In the genomic region with DNA sequence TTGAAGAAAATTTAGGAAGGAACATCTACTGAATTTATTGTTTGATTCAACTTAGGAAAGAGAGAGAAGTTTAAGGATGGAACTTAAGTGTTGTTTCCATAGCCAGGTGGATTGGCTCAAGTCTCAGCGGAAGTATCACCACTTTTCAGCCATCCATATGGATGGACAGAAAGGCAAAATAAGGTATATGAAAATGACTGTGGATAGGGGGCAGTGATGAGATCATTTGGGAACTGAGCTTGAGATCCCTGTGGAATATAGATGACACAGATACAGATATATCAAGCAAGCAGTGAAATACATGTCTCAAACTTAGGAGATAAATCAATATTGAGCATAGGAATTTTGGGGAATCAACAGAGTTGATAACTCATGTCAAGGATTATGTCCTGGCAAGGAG, we compare ENCODE assay signal across 13 cellular contexts.
"Had no signal": no experiment of that assay in that cellular context is flagged by ENCODE, and none has a peak within 500 bp of the region (broad histone marks: within the 10 kb centered on the region; RNA-seq: fewer than 3 reads in every experiment).

No MANE protein-coding gene starts in this region.

- H3K4me1 ChIP-seq: esophagus muscularis mucosa, right atrium auricular region, stomach had no signal

- H3K4me3 ChIP-seq: esophagus muscularis mucosa, right atrium auricular region, stomach, thoracic aorta had no signal

- H3K27me3 ChIP-seq: esophagus muscularis mucosa, right atrium auricular region, stomach had no signal

- H3K27ac Mint-ChIP-seq: activated naive CD4-positive, alpha-beta T cell treated with anti-CD3 and anti-CD28 coated beads, Interleukin-2, amount 10 ng/mL, durations not matched to agents 7 days and 5 days; activated T-helper 2 cell treated with anti-CD3 and anti-CD28 coated beads, Interferon-gamma antibody, Interleukin-2, Interleukin-4, amounts not matched to agents 10 μg/mL and 5 μg/mL and 100 μg/mL, durations not matched to agents 14 hours and 24 hours and 36 hours; natural killer cell had no signal

- H3K4me1 Mint-ChIP-seq: activated naive CD4-positive, alpha-beta T cell treated with anti-CD3 and anti-CD28 coated beads, Interleukin-2, amount 10 ng/mL, durations not matched to agents 7 days and 5 days; natural killer cell had no signal

- H3K27me3 Mint-ChIP-seq: activated naive CD4-positive, alpha-beta T cell treated with anti-CD3 and anti-CD28 coated beads, Interleukin-2, amount 10 ng/mL, durations not matched to agents 7 days and 5 days had no signal

- H3K27ac ChIP-seq: esophagus muscularis mucosa, right atrium auricular region, stomach, thoracic aorta had no signal

- H3K9me3 Mint-ChIP-seq: activated naive CD4-positive, alpha-beta T cell treated with anti-CD3 and anti-CD28 coated beads, Interleukin-2, amount 10 ng/mL, durations not matched to agents 7 days and 5 days had no signal

- H3K36me3 Mint-ChIP-seq: activated naive CD4-positive, alpha-beta T cell treated with anti-CD3 and anti-CD28 coated beads, Interleukin-2, amount 10 ng/mL, durations not matched to agents 7 days and 5 days had no signal

- H3K4me3 Mint-ChIP-seq: activated naive CD4-positive, alpha-beta T cell treated with anti-CD3 and anti-CD28 coated beads, Interleukin-2, amount 10 ng/mL, durations not matched to agents 7 days and 5 days; natural killer cell had no signal

- DNase-seq: activated CD4-positive, alpha-beta T cell treated with anti-CD3 and anti-CD28 coated beads, Interleukin-2, amount 50 U/mL, for 1 hour; activated naive CD4-positive, alpha-beta T cell treated with anti-CD3 and anti-CD28 coated beads, Interleukin-2, amount 10 ng/mL, durations not matched to agents 7 days and 5 days; caudate nucleus; cortex of kidney; head of caudate nucleus; natural killer cell; nucleus accumbens; small intestine; stomach had no signal

- H3K36me3 ChIP-seq: esophagus muscularis mucosa, right atrium auricular region, stomach, thoracic aorta had no signal

- H3K9me3 ChIP-seq: esophagus muscularis mucosa, right atrium auricular region, stomach, thoracic aorta had no signal
